Comparison of ENCODE assay signal across 11 cellular contexts in the genomic region with DNA sequence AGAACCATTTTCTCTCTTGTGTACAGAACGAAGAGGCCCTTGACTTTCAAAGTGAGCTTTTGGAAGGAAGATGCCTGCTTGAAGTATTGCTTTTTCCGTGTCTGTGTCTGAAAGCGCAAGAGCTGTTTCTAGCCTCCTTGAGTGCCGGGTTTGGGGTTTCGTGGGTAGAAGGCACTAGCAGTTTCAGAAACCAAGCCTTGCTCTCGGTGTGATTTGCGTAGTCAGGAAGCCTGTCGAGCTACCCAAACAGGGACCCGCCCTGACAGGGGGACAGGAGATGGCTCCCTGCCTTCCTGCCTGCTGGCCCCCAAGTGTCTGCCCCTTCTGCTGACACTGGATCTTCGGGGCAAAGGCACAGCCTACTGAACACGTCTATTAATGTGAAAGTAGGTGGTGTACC.
DNase-seq lines count a peak whose midpoint lies in the region; ATAC-seq and TF ChIP-seq lines count a peak whose summit lies in the region.
"Had no signal": no experiment of that assay in that cellular context is flagged by ENCODE, and none has a peak within 500 bp of the region (broad histone marks: within the 10 kb centered on the region; RNA-seq: fewer than 3 reads in every experiment).

No MANE protein-coding gene starts in this region.

- no peak for TF ChIP-seq CTCF in GM12864 (IDR thresholded peaks at IDR 0.05; ENCODE audit: low read depth, low read length, missing control alignments)

- no peak overlapping the region for H2BK12ac ChIP-seq in trophoblast cell (ENCODE audit: low read length)

- H3K36me3 ChIP-seq in trophoblast cell (ENCODE audit: control insufficient read depth in 1 of 2, insufficient read depth in 2 of 2, low read length in 2 of 2): no peaks in the 10 kb centered on the region
- H3K36me3 ChIP-seq: BLaER1 had no signal

- no peak overlapping the region for H3K9ac ChIP-seq in trophoblast cell (ENCODE audit: low read length)
- H3K9ac ChIP-seq: BLaER1 had no signal

- no peak overlapping the region for H2BK5ac ChIP-seq in trophoblast cell (ENCODE audit: low read depth, low read length, poor library complexity)

- no peak overlapping the region for H3K4me3 ChIP-seq in GM12864 (ENCODE audit: low read depth, low read length)
- no peak overlapping the region for H3K4me3 ChIP-seq in trophoblast cell (ENCODE audit: low read depth, low read length)
- H3K4me3 ChIP-seq: BLaER1 had no signal

- WGBS in trophoblast cell (ENCODE audit: extremely low coverage, insufficient coverage, insufficient read length): no CpG with 5 or more reads among the region's 11 CpGs

- no peaks in the 10 kb centered on the region for H3K79me2 ChIP-seq in trophoblast cell (ENCODE audit: control insufficient read depth, insufficient read depth, low read length, poor library complexity)

- H3K23ac ChIP-seq in trophoblast cell (ENCODE audit: low read length): no peak overlapping the region

- peak; percentile 66 for ATAC-seq in HG03066 (IDR thresholded peaks at IDR 0.05; ENCODE audit: low read depth, unreplicated experiment)
- no peak for ATAC-seq in GM18873 (IDR thresholded peaks at IDR 0.05; ENCODE audit: low FRiP score, unreplicated experiment)
- ATAC-seq: sciatic nerve had no signal

- no peak overlapping the region for H4K91ac ChIP-seq in trophoblast cell (ENCODE audit: low read depth, low read length)

- H2AK5ac ChIP-seq in trophoblast cell (ENCODE audit: low read length): no peak overlapping the region

- no peaks in the 10 kb centered on the region for H3K79me1 ChIP-seq in trophoblast cell (ENCODE audit: low read length)

- no peaks in the 10 kb centered on the region for H3K4me1 ChIP-seq in trophoblast cell (ENCODE audit: control insufficient read depth in 1 of 2, insufficient read depth in 2 of 2, low read length in 2 of 2)

- H4K8ac ChIP-seq in trophoblast cell (ENCODE audit: low read depth, low read length): no peak overlapping the region

- H3K9me3 ChIP-seq in trophoblast cell (ENCODE audit: insufficient read depth, low read depth, low read length): no peaks in the 10 kb centered on the region
- H3K9me3 ChIP-seq: BLaER1 had no signal

- no peak overlapping the region for H4K12ac ChIP-seq in trophoblast cell (ENCODE audit: low read depth, low read length)

- DNase-seq in GM12864 (ENCODE audit: low read depth) (peak; percentile 79), trophoblast cell (no peak), NCI-H2227 (lab: John Stamatoyannopoulos, UW; ENCODE audit: unreplicated experiment) (no peak), AG20443 (ENCODE audit: low spot score) (no peak)
- peak; percentile 74 for DNase-seq in activated CD8-positive, alpha-beta memory T cell treated with anti-CD3 and anti-CD28 coated beads, Interleukin-2, amount 50 U/mL, for 48 hours
- DNase-seq in stimulated activated CD4-positive, alpha-beta T cell treated with anti-CD3 and anti-CD28 coated beads, Interleukin-12 subunit alpha, Interleukin-12 subunit beta, amount 100 ng/mL, for 4 hours: peak; percentile 47
- DNase-seq: IMR-90 had no signal

- no peak overlapping the region for H2BK120ac ChIP-seq in trophoblast cell (ENCODE audit: insufficient read depth, low read length, poor library complexity)

- no peak overlapping the region for H3K18ac ChIP-seq in trophoblast cell (ENCODE audit: low read length)

- H3K4ac ChIP-seq in trophoblast cell (ENCODE audit: low read depth, low read length): no peak overlapping the region

- H3K14ac ChIP-seq in trophoblast cell (ENCODE audit: low read length): no peak overlapping the region

- no peak overlapping the region for H3K27ac ChIP-seq in trophoblast cell (ENCODE audit: low read depth, low read length)
- H3K27ac ChIP-seq: BLaER1 had no signal

- no peaks in the 10 kb centered on the region for H3K27me3 ChIP-seq in trophoblast cell (ENCODE audit: insufficient read depth, low read length)
- H3K27me3 ChIP-seq: BLaER1 had no signal

- H3K4me2 ChIP-seq in trophoblast cell (ENCODE audit: low read length): no peak overlapping the region
- H3K4me2 ChIP-seq: BLaER1 had no signal

- H2AFZ ChIP-seq in trophoblast cell (ENCODE audit: insufficient read depth, low read length, poor library complexity): no peak overlapping the region

Comparison
In these comparisons a context has a peak if more than half of its experiments do, and no peak if none do; other contexts are left out.
1. DNase-seq: peak in GM12864 (single experiment), activated CD8-positive, alpha-beta memory T cell treated with anti-CD3 and anti-CD28 coated beads, Interleukin-2, amount 50 U/mL, for 48 hours (single experiment) and stimulated activated CD4-positive, alpha-beta T cell treated with anti-CD3 and anti-CD28 coated beads, Interleukin-12 subunit alpha, Interleukin-12 subunit beta, amount 100 ng/mL, for 4 hours (single experiment); none in trophoblast cell (0 of 2), NCI-H2227 (single experiment) and AG20443 (single experiment).